Comparison of ENCODE assay signal across 9 cellular contexts in the genomic region with DNA sequence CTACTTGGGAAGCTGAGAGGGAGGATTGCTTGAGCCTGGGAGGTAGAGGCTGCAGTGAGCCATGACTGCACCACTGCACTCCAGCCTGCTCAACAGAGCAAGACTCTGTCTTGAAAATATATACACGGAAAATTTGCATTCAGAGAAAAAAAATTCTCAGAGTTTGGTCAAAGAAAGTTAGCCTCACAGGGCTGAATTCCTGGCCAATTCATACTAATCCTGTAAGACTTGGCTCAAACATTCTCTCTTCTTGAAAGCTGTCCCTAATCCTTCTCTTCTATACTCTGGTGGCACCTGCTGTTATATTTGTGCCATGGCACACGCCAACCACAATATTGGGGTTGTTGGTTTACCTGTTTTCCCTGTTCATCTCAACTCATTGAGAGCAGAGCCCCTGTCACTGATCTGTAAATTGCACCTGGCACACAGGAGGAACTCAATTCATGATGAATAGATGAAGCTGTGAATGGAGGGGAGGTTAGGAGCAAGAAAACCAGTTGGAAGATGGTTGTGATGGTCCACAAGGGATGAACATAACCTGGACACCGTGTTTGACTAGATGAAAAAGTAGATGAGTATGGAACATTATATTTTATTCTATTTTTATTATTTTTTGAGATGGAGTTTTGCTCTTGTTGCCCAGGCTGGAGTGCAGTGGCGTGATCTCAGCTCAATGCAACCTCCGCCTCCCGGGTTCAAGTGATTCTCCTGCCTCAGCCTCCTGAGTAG. TPM values are rescaled to one million over a fixed set of nuclear protein-coding genes. Genes with fewer than 3 reads are reported as not detected.
DNase-seq lines count a peak whose midpoint lies in the region; ATAC-seq and TF ChIP-seq lines count a peak whose summit lies in the region.
"Had no signal": no experiment of that assay in that cellular context is flagged by ENCODE, and none has a peak within 500 bp of the region (broad histone marks: within the 10 kb centered on the region; RNA-seq: fewer than 3 reads in every experiment).

No MANE protein-coding gene starts in this region.

- no peak overlapping the region for H2AFZ ChIP-seq in parathyroid adenoma

- H3K4me1 Mint-ChIP-seq in MCF 10A (ENCODE audit: insufficient read depth, unreplicated experiment), result peaks cover 23% of the 10 kb centered on the region

- no peak overlapping the region for H3K9ac ChIP-seq in parathyroid adenoma

- H3K4me2 ChIP-seq in parathyroid adenoma (ENCODE audit: low read length), result no peak overlapping the region

- CTCF ChIA-PET in MCF 10A (lab: Yijun Ruan, JAX), result interaction anchor here (0.6 to 7.5 kb wide), 28 partner anchors 11 to 1924 kb away, joined by 3 to 102 read pairs (median 4); no protein-coding TSS in a partner anchor

- ATAC-seq in GM19467 (IDR thresholded peaks at IDR 0.05; ENCODE audit: unreplicated experiment) (peak; percentile 59), HG03521 (IDR thresholded peaks at IDR 0.05; ENCODE audit: unreplicated experiment) (no peak)

- H3K36me3 ChIP-seq in parathyroid adenoma (ENCODE audit: control insufficient read depth, insufficient read depth, low read length), result no peaks in the 10 kb centered on the region

- POLR2A ChIA-PET in MCF 10A (lab: Yijun Ruan, JAX), result interaction anchor here (0.7 to 5.7 kb wide), 8 partner anchors 36 to 375 kb away, joined by 3 to 76 read pairs (median 5); partner anchors contain the start of gene SPTSSA

- peaks cover 7% of the 10 kb centered on the region for H3K4me1 ChIP-seq in parathyroid adenoma

- intact Hi-C loops in MCF 10A (cut with micrococcal nuclease), result loop anchor here (1.0 to 10.0 kb wide), 3 partner anchors 37 to 168 kb away; partner anchors contain the start of gene SPTSSA

- peak; percentile 16 for TF ChIP-seq CTCF in AG09319 (IDR thresholded peaks at IDR 0.05; ENCODE audit: low read depth, low read length)
- peak; percentile 68 for TF ChIP-seq CTCF in MCF 10A (IDR thresholded peaks at IDR 0.05; ENCODE audit: unreplicated experiment)
- peak; percentile 42 for TF ChIP-seq CTCF in parathyroid adenoma (IDR thresholded peaks at IDR 0.05)

- DNase-seq in AG09319 (ENCODE audit: extremely low read depth, low read depth), result no peak
- peak; percentile 30 for DNase-seq in NCI-H2196 (lab: John Stamatoyannopoulos, UW; ENCODE audit: unreplicated experiment)
- peak; percentile 78 for DNase-seq in MCF 10A (ENCODE audit: unreplicated experiment)
- no peak for DNase-seq in dedifferentiated amniotic fluid mesenchymal stem cell (ENCODE audit: extremely low spot score)
- no peak for DNase-seq in inferior parietal cortex (ENCODE audit: extremely low spot score)

- H3K9me3 ChIP-seq in parathyroid adenoma (ENCODE audit: control insufficient read depth, low read length), result no peaks in the 10 kb centered on the region

- H3K4me3 Mint-ChIP-seq in MCF 10A (ENCODE audit: unreplicated experiment), result no peak overlapping the region

- H3K27me3 ChIP-seq in parathyroid adenoma (ENCODE audit: control insufficient read depth, insufficient read depth, low read length), result no peaks in the 10 kb centered on the region

- no peaks in the 10 kb centered on the region for H3K9me3 Mint-ChIP-seq in MCF 10A (ENCODE audit: unreplicated experiment)
- H3K9me3 Mint-ChIP-seq: activated naive CD4-positive, alpha-beta T cell treated with anti-CD3 and anti-CD28 coated beads, Interleukin-2, amount 50 U/mL, for 72 hours had no signal

- H3K27me3 Mint-ChIP-seq in MCF 10A (ENCODE audit: insufficient read depth, unreplicated experiment), result no peaks in the 10 kb centered on the region

- H3K27ac ChIP-seq in parathyroid adenoma, result no peak overlapping the region

- H3K27ac Mint-ChIP-seq in MCF 10A (ENCODE audit: low read depth, unreplicated experiment), result peak overlapping the region; percentile 13

- H3K79me2 ChIP-seq in parathyroid adenoma, result no peaks in the 10 kb centered on the region

- BruUV-seq in MCF 10A (replicated peaks; lab: Mats Ljungman, UMichigan), result no TSS peak

- no peak overlapping the region for H3K4me3 ChIP-seq in parathyroid adenoma (ENCODE audit: low read depth, low read length)

- H3K36me3 Mint-ChIP-seq in MCF 10A (ENCODE audit: insufficient read depth, unreplicated experiment), result no peaks in the 10 kb centered on the region
- H3K36me3 Mint-ChIP-seq: activated naive CD4-positive, alpha-beta T cell treated with anti-CD3 and anti-CD28 coated beads, Interleukin-2, amount 50 U/mL, for 72 hours had no signal

RNA-seq across cellular contexts. Expression of gene SPTSSA, which starts 36.8 kb away (rescaled TPM):
- 28.2 and 30.5 TPM in 2 replicates for total RNA-seq in MCF 10A (2022)

RNA-seq across cellular contexts. Expression of gene EAPP, which starts 40.7 kb away (rescaled TPM):
- 31.5 and 38.9 TPM in 2 replicates for total RNA-seq in MCF 10A (2022)

Comparison
In these comparisons a context has a peak if more than half of its experiments do, and no peak if none do; other contexts are left out.
1. DNase-seq: peak in NCI-H2196 (single experiment) and MCF 10A (single experiment); none in AG09319 (single experiment), dedifferentiated amniotic fluid mesenchymal stem cell (single experiment) and inferior parietal cortex (single experiment).
2. CTCF ChIP-seq: peak in every context shown above with its lines; median percentile 68 in MCF 10A; 42 in parathyroid adenoma; 16 in AG09319.